Comparison of ENCODE assay signal across 8 cellular contexts in genomic region chr17:48593840-48594411, GRCh38. TPM values are rescaled to one million over a fixed set of nuclear protein-coding genes. Genes with fewer than 3 reads are reported as not detected.
DNase-seq lines count a peak whose midpoint lies in the region; ATAC-seq and TF ChIP-seq lines count a peak whose summit lies in the region.

No MANE protein-coding gene starts in this region.

- H3K27ac Mint-ChIP-seq in GM23338 (no peak overlapping the region), memory B cell (peak overlapping the region; percentile 8)

- H3K4me2 ChIP-seq in GM23338, result peak overlapping the region; percentile 69

- no peak for DNase-seq in AG09309 (ENCODE audit: low read depth)
- peak; percentile 87 for DNase-seq in GM23338 (ENCODE audit: low spot score)
- DNase-seq in NCI-H226, result peak; percentile 54
- DNase-seq in activated CD4-positive, alpha-beta T cell treated with anti-CD3 and anti-CD28 coated beads for 1 hour, result peak; percentile 66
- DNase-seq in choroid plexus epithelial cell (ENCODE audit: low read depth), result peak; percentile 54
- DNase-seq in memory B cell (ENCODE audit: low spot score in 2 of 2), result peak; percentile 81 to 86
- peak; percentile 70 to 71 for DNase-seq in stimulated activated CD8-positive, alpha-beta memory T cell treated with anti-CD3 and anti-CD28 coated beads, Interleukin-15, amount 100 ng/mL, for 48 hours (ENCODE audit: low read depth in 2 of 2)
- DNase-seq in dedifferentiated amniotic fluid mesenchymal stem cell (ENCODE audit: extremely low spot score), result no peak

- H3K79me2 ChIP-seq in GM23338 (replicated peaks; ENCODE audit: insufficient read depth), result no peaks in the 10 kb centered on the region

- no peak overlapping the region for H2AFZ ChIP-seq in GM23338

- H3K27me3 ChIP-seq in GM23338 (ENCODE audit: insufficient read depth), result peaks cover 100% of the 10 kb centered on the region

- H3K36me3 Mint-ChIP-seq in GM23338 (ENCODE audit: low read depth) (peaks cover 3% of the 10 kb centered on the region; the same call in 1 of the 3 replicates), memory B cell (no peaks in the 10 kb centered on the region)

- no peak overlapping the region for H3K27ac ChIP-seq in GM23338 (ENCODE audit: low read depth)

- no peaks in the 10 kb centered on the region for H3K36me3 ChIP-seq in GM23338 (ENCODE audit: insufficient read depth)

- H3K4me3 ChIP-seq in AG09309 (ENCODE audit: control insufficient read depth, low read depth, low read length) (no peak overlapping the region), GM23338 (peak overlapping the region; percentile 37), choroid plexus epithelial cell (ENCODE audit: low read depth, low read length) (no peak overlapping the region)

- ATAC-seq in GM23338, result peak; percentile 51
- peak; percentile 57 for ATAC-seq in memory B cell (ENCODE audit: low read depth)

- peaks cover 42% of the 10 kb centered on the region for H4K20me1 ChIP-seq in GM23338 (replicated peaks; ENCODE audit: insufficient read depth)

- H3K9me2 ChIP-seq in GM23338 (ENCODE audit: insufficient read depth), result no peaks in the 10 kb centered on the region

- H3K27me3 Mint-ChIP-seq in GM23338 (ENCODE audit: insufficient read depth, low read depth, poor library complexity) (peaks cover 100% of the 10 kb centered on the region), memory B cell (peaks cover 50% of the 10 kb centered on the region)

- TF ChIP-seq CTCF in AG09309 (IDR thresholded peaks at IDR 0.05; ENCODE audit: control insufficient read depth, insufficient read depth, low read depth, low read length, missing control alignments), result peak; percentile 84
- peak; percentile 80 to 91 for TF ChIP-seq CTCF in GM23338 (conservative IDR thresholded peaks at IDR 0.05; ENCODE audit: low read depth in 2 of 2)
- peak; percentile 68 for TF ChIP-seq CTCF in choroid plexus epithelial cell (conservative IDR thresholded peaks at IDR 0.05; ENCODE audit: low read depth, low read length)

- H3K4me1 Mint-ChIP-seq in GM23338, result peaks cover 43% of the 10 kb centered on the region
- H3K4me1 Mint-ChIP-seq in memory B cell, result peaks cover 25% of the 10 kb centered on the region

- H3F3A ChIP-seq in GM23338 (replicated peaks; ENCODE audit: low read depth), result peaks cover 51% of the 10 kb centered on the region

- H3K4me1 ChIP-seq in GM23338 (ENCODE audit: insufficient read depth), result peaks cover 61% of the 10 kb centered on the region

- no peaks in the 10 kb centered on the region; the same call in 2 of the 3 replicates for H3K9me3 Mint-ChIP-seq in GM23338
- H3K9me3 Mint-ChIP-seq in memory B cell, result no peaks in the 10 kb centered on the region

- peak overlapping the region; percentile 56 for H3K4me3 Mint-ChIP-seq in GM23338
- peak overlapping the region; percentile 58 for H3K4me3 Mint-ChIP-seq in memory B cell

TF ChIP-seq in GM23338, 12 proteins besides CTCF, POLR2A, EP300 and RAD21:
- TF ChIP-seq EZH2 (IDR thresholded peaks at IDR 0.05; ENCODE audit: low read depth, unreplicated experiment) (peak; percentile 97), CREB1 (CRISPR knock-in tag; IDR thresholded peaks at IDR 0.05; ENCODE audit: low read depth) (no peak), STAT1 (IDR thresholded peaks at IDR 0.05; ENCODE audit: unreplicated experiment) (no peak)

RNA-seq across cellular contexts. Expression of gene HOXB5, which starts 0.3 kb away (rescaled TPM):
- not detected in 2 replicates for total RNA-seq in GM23338 (2014; rRNA removed; shearing (Covaris generic))
- polyA plus RNA-seq in GM23338 (2016; fragmentation: Nextera tagmentation; extraction: Ambion mirVana), result not detected in 2 replicates

RNA-seq across cellular contexts. Expression of gene HOXB3, which starts 3.9 kb away (rescaled TPM):
- total RNA-seq in GM23338 (2014; rRNA removed; shearing (Covaris generic)), result 0.17 TPM in 1 of 2 replicates, not detected in the other
- not detected in 2 replicates for polyA plus RNA-seq in GM23338 (2016; fragmentation: Nextera tagmentation; extraction: Ambion mirVana)

RNA-seq across cellular contexts. Expression of gene HOXB6, which starts 10.9 kb away (rescaled TPM):
- total RNA-seq in GM23338 (2014; rRNA removed; shearing (Covaris generic)), result not detected in 2 replicates
- polyA plus RNA-seq in GM23338 (2016; fragmentation: Nextera tagmentation; extraction: Ambion mirVana), result not detected in 2 replicates

RNA-seq across cellular contexts. Expression of gene HOXB4, which starts 15.8 kb away (rescaled TPM):
- not detected in 2 replicates for total RNA-seq in GM23338 (2014; rRNA removed; shearing (Covaris generic))
- polyA plus RNA-seq in GM23338 (2016; fragmentation: Nextera tagmentation; extraction: Ambion mirVana), result not detected in 2 replicates

RNA-seq across cellular contexts. Expression of gene HOXB7, which starts 16.9 kb away (rescaled TPM):
- total RNA-seq in GM23338 (2014; rRNA removed; shearing (Covaris generic)), result not detected in 2 replicates
- not detected in 2 replicates for polyA plus RNA-seq in GM23338 (2016; fragmentation: Nextera tagmentation; extraction: Ambion mirVana)

Comparison
In these comparisons a context has a peak if more than half of its experiments do, and no peak if none do; other contexts are left out.
1. DNase-seq: peak in GM23338 (single experiment), NCI-H226 (single experiment), activated CD4-positive, alpha-beta T cell treated with anti-CD3 and anti-CD28 coated beads for 1 hour (single experiment), choroid plexus epithelial cell (single experiment), memory B cell (2 of 2) and stimulated activated CD8-positive, alpha-beta memory T cell treated with anti-CD3 and anti-CD28 coated beads, Interleukin-15, amount 100 ng/mL, for 48 hours (2 of 2); none in AG09309 (single experiment) and dedifferentiated amniotic fluid mesenchymal stem cell (single experiment).
2. Peak in every context shown above with its lines, with median percentiles within 50 percentile points of each other: CTCF ChIP-seq.